Comparison of ENCODE assay signal across 9 cellular contexts in the genomic region with DNA sequence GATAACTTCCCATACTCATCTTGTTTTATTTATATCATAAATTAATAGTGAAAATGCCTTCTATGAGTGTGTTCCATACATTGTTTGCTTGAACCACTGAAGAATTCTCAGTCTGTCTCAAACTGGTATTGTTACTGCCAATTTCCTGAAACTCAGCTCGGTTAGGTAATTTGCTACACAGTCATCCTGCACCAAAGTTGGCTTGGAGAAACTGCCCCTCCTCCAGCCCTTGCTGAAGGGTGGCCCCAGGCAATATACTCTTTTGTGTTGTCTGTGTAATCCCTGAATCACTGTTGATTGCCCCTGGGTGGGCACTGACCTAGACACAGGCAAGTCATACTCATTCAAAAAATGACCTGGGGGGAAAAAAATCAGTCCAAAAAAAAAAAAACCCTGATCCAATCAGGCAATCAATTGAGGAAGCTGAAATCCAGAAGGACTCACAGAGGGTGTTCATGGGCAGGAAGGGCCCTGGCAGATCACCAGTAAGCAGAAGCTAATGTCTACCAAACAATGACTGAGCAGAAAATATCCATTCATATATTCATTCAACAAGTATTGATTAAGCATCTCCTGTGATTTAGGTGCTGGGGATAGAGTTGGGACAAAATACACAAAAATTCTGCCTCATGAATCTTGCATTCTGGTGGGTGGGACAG. TPM values are rescaled to one million over a fixed set of nuclear protein-coding genes. Genes with fewer than 3 reads are reported as not detected.
DNase-seq lines count a peak whose midpoint lies in the region; ATAC-seq, FAIRE-seq and TF ChIP-seq lines count a peak whose summit lies in the region.
"Had no signal": no experiment of that assay in that cellular context is flagged by ENCODE, and none has a peak within 500 bp of the region (broad histone marks: within the 10 kb centered on the region; RNA-seq: fewer than 3 reads in every experiment).

No MANE protein-coding gene starts in this region.

- no peak for TF ChIP-seq EP300 in transverse colon (IDR thresholded peaks at IDR 0.05; ENCODE audit: low read depth)

- FAIRE-seq in islet of Langerhans (lab: Jason Lieb, UNC), result peak; percentile 41
- no peak for FAIRE-seq in kidney (lab: Jason Lieb, UNC)

- no peak overlapping the region for H3K9ac ChIP-seq in kidney (ENCODE audit: low read length in 2 of 2)

- TF ChIP-seq POLR2A in transverse colon (IDR thresholded peaks at IDR 0.05), result no peak

- 24% methylated on average over 1 of the region's 1 CpG; no CpG with 5 or more reads in 1 of the 2 donors for WGBS in transverse colon (ENCODE audit: low coverage in 1 of 2), 2 donors

- H3K9me3 ChIP-seq in transverse colon (no peaks in the 10 kb centered on the region), kidney (ENCODE audit: control insufficient read depth in 1 of 2, low read length in 2 of 2) (no peaks in the 10 kb centered on the region)

- DNase-seq in DMS153 (lab: John Stamatoyannopoulos, UW), result peak; percentile 49
- no peak for DNase-seq in DMS153 treated with DMSO at 0.1 percent for 48 hours (lab: John Stamatoyannopoulos, UW; ENCODE audit: unreplicated experiment)
- peak; percentile 82 for DNase-seq in OCI-M1 (lab: John Stamatoyannopoulos, UW)
- no peak for DNase-seq in transverse colon
- no peak for DNase-seq in activated CD8-positive, alpha-beta memory T cell treated with anti-CD3 and anti-CD28 coated beads, Interleukin-2, amount 50 U/mL, for 4 hours
- no peak for DNase-seq in kidney

- H3K4me3 ChIP-seq in transverse colon (no peak overlapping the region), kidney (ENCODE audit: low read length in 2 of 2) (no peak overlapping the region)

- H3K36me3 ChIP-seq in transverse colon (no peaks in the 10 kb centered on the region), kidney (ENCODE audit: control insufficient read depth in 1 of 2, insufficient read depth in 2 of 2, low read length in 2 of 2) (no peaks in the 10 kb centered on the region)

- in situ Hi-C loops in transverse colon (cut with MboI; ENCODE audit: low pct_ligation_motif_present in 1 of 4, low pct_unique_long_range_greater_than_20kb in 1 of 4, low sequenced_read_pairs in 3 of 4), result no loop called here

- no peak for TF ChIP-seq CTCF in transverse colon (IDR thresholded peaks at IDR 0.05)
- no peak for TF ChIP-seq CTCF in kidney (IDR thresholded peaks at IDR 0.05; ENCODE audit: borderline replicate concordance, extremely low read depth, insufficient read depth)

- no peak overlapping the region for H3K27ac ChIP-seq in transverse colon
- no peak overlapping the region for H3K27ac ChIP-seq in kidney (ENCODE audit: low read depth in 2 of 2, low read length in 2 of 2)
- H3K27ac ChIP-seq: 22Rv1 had no signal

- H3K27me3 ChIP-seq in transverse colon, result no peaks in the 10 kb centered on the region

- peaks cover 0 to 24% (median 8%) of the 10 kb centered on the region in 4 donors for H3K4me1 ChIP-seq in transverse colon
- H3K4me1 ChIP-seq in kidney (ENCODE audit: control insufficient read depth in 1 of 2, insufficient read depth in 1 of 2, low read depth in 1 of 2, low read length in 2 of 2), result no peaks in the 10 kb centered on the region

- ATAC-seq in HG02588 (IDR thresholded peaks at IDR 0.05; ENCODE audit: unreplicated experiment), result peak; percentile 17

- intact Hi-C loops in transverse colon (cut with DNase I; ENCODE audit: low total_unique reads), result no loop called here
- intact Hi-C loops in kidney (cut with DNase I), result no loop called here

RNA-seq across cellular contexts. Expression of a gene that starts 3.8 kb away (rescaled TPM):
- 10 to 100 TPM; 12.6 to 44.1 (median 22.3) TPM for total RNA-seq in transverse colon
- total RNA-seq in kidney, result 93.5 TPM
- 9.8 TPM for polyA plus RNA-seq in kidney (ENCODE audit: insufficient read depth, low read depth, low replicate concordance)

Comparison
In these comparisons a context has a peak if more than half of its experiments do, and no peak if none do; other contexts are left out.
1. DNase-seq: peak in DMS153 (single experiment) and OCI-M1 (single experiment); none in DMS153 treated with DMSO at 0.1 percent for 48 hours (single experiment), transverse colon (single experiment), activated CD8-positive, alpha-beta memory T cell treated with anti-CD3 and anti-CD28 coated beads, Interleukin-2, amount 50 U/mL, for 4 hours (single experiment) and kidney (single experiment).